Comparison of ENCODE assay signal across 3 cellular contexts in genomic region chr10:1741450-1741849, GRCh38.
TF ChIP-seq lines count a peak whose summit lies in the region.

No MANE protein-coding gene starts in this region.

TF ChIP-seq in HepG2, 621 proteins besides CTCF, POLR2A, EP300 and RAD21:
- no peak for TF ChIP-seq ZNF382 (CRISPR knock-in tag; IDR thresholded peaks at IDR 0.05; ENCODE audit: borderline replicate concordance)
- peak; percentile 76; the same call in 1 of the 2 replicates for TF ChIP-seq CEBPB (IDR thresholded peaks at IDR 0.05; ENCODE audit: borderline replicate concordance, low read depth, low read length)
- no peak for TF ChIP-seq HNRNPH1 (optimal IDR thresholded peaks at IDR 0.05; ENCODE audit: low read depth, low read length)
- no peak for TF ChIP-seq ZNF879 (CRISPR knock-in tag; IDR thresholded peaks at IDR 0.05)
TF ChIP-seq in HepG2: peak in this region for 1.

TF ChIP-seq in IMR-90, 13 proteins besides CTCF, POLR2A, EP300 and RAD21:
- no peak for TF ChIP-seq BHLHE40 (IDR thresholded peaks at IDR 0.05; ENCODE audit: low read depth, low read length)
- TF ChIP-seq CEBPB (IDR thresholded peaks at IDR 0.05; ENCODE audit: low read depth, low read length) = peak; percentile 41; the same call in 1 of the 2 replicates

TF ChIP-seq in K562, 482 proteins besides CTCF, POLR2A, EP300 and RAD21:
- TF ChIP-seq CEBPG (CRISPR knock-in tag; IDR thresholded peaks at IDR 0.05) (no peak), CEBPG (tag; conservative IDR thresholded peaks at IDR 0.05 in 1 of 2, IDR thresholded peaks at IDR 0.05 in 1 of 2) (0 out of 4 replicates have a peak, but pooled peaks of 1 of the 2 experiments have one; percentile 14), CEBPB (tag; IDR thresholded peaks at IDR 0.05) (peak; percentile 29; the same call in 1 of the 2 replicates), ZNF444 (CRISPR knock-in tag; IDR thresholded peaks at IDR 0.05) (no peak)
TF ChIP-seq in K562: peak in this region for 2.
